In the genomic region with DNA sequence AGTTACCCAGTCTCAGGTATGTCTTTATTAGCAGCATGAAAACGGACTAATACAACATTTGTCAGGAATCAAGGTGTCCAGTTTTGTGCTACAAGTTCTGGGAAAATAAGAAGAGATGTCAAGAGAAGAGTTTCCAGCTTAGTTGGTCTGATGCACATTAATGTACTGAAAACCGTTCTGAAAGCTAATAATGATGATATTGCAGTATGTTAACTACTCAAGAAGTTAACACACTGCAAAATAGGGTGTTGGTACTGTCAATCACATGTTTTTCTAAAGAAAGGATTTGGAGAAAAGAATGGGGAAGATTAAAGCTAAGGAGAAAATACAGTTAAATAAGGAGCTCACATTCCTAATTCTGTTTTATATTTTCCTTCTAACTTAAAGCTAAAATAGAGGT, we compare ENCODE assay signal across 13 cellular contexts.
"Had no signal": no experiment of that assay in that cellular context is flagged by ENCODE, and none has a peak within 500 bp of the region (broad histone marks: within the 10 kb centered on the region; RNA-seq: fewer than 3 reads in every experiment).

No MANE protein-coding gene starts in this region.

- H3K36me3 ChIP-seq: ascending aorta, left ventricle myocardium inferior, pancreas, sigmoid colon, stomach had no signal

- H3K36me3 Mint-ChIP-seq: T-cell had no signal

- H3K27ac ChIP-seq: ascending aorta, left ventricle myocardium inferior, pancreas had no signal

- H3K4me1 Mint-ChIP-seq: activated T-helper 17 cell treated with anti-CD3 and anti-CD28 coated beads, Interleukin-2, amount 50 U/mL, for 72 hours; T-cell had no signal

- H3K9me3 Mint-ChIP-seq: activated naive CD4-positive, alpha-beta T cell treated with anti-CD3 and anti-CD28 coated beads for 36 hours; activated naive CD8-positive, alpha-beta T cell treated with anti-CD3 and anti-CD28 coated beads, Interleukin-2, amount 50 U/mL, for 24 hours; activated T-helper 17 cell treated with anti-CD3 and anti-CD28 coated beads, Interleukin-2, amount 50 U/mL, for 72 hours; T-cell had no signal

- H3K27ac Mint-ChIP-seq: activated naive CD4-positive, alpha-beta T cell treated with anti-CD3 and anti-CD28 coated beads for 36 hours; activated naive CD8-positive, alpha-beta T cell treated with anti-CD3 and anti-CD28 coated beads, Interleukin-2, amount 50 U/mL, for 24 hours; activated T-helper 17 cell treated with anti-CD3 and anti-CD28 coated beads, Interleukin-2, amount 50 U/mL, for 72 hours; T-cell had no signal

- DNase-seq: activated CD4-positive, alpha-beta T cell treated with anti-CD3 and anti-CD28 coated beads, Interleukin-2, amount 50 U/mL, for 4 hours; kidney; left ventricle myocardium inferior; stomach; T-helper 9 cell had no signal

- H3K4me3 ChIP-seq: ascending aorta, left ventricle myocardium inferior, pancreas, sigmoid colon, stomach had no signal

- H3K4me3 Mint-ChIP-seq: activated naive CD4-positive, alpha-beta T cell treated with anti-CD3 and anti-CD28 coated beads for 36 hours; activated naive CD8-positive, alpha-beta T cell treated with anti-CD3 and anti-CD28 coated beads, Interleukin-2, amount 50 U/mL, for 24 hours; activated T-helper 17 cell treated with anti-CD3 and anti-CD28 coated beads, Interleukin-2, amount 50 U/mL, for 72 hours; T-cell had no signal

- H3K9me3 ChIP-seq: ascending aorta, left ventricle myocardium inferior, pancreas, sigmoid colon, stomach had no signal

- H3K27me3 ChIP-seq: ascending aorta, dorsolateral prefrontal cortex, pancreas, sigmoid colon, stomach had no signal
